ENCODE assay signal across 1 cellular context in the genomic region with DNA sequence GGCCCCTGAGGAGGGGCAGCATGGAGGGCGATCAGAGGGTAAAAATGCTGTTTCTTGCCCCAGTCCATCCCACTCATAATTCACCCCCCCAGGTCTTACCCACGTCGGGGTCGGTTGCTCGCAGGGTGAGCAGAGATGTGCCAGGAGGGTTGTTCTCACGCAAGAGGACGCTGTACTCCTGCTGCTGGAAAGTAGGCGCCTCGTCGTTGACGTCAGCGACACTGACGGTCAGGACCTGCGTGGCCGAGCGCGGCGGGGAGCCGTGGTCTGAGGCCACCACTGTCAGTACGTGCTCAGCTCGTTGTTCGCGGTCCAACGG.
TF ChIP-seq lines count a peak whose summit lies in the region.

No MANE protein-coding gene starts in this region.

TF ChIP-seq in HEK293, 187 proteins besides CTCF, POLR2A, EP300 and RAD21:
- TF ChIP-seq, protein P1, sequence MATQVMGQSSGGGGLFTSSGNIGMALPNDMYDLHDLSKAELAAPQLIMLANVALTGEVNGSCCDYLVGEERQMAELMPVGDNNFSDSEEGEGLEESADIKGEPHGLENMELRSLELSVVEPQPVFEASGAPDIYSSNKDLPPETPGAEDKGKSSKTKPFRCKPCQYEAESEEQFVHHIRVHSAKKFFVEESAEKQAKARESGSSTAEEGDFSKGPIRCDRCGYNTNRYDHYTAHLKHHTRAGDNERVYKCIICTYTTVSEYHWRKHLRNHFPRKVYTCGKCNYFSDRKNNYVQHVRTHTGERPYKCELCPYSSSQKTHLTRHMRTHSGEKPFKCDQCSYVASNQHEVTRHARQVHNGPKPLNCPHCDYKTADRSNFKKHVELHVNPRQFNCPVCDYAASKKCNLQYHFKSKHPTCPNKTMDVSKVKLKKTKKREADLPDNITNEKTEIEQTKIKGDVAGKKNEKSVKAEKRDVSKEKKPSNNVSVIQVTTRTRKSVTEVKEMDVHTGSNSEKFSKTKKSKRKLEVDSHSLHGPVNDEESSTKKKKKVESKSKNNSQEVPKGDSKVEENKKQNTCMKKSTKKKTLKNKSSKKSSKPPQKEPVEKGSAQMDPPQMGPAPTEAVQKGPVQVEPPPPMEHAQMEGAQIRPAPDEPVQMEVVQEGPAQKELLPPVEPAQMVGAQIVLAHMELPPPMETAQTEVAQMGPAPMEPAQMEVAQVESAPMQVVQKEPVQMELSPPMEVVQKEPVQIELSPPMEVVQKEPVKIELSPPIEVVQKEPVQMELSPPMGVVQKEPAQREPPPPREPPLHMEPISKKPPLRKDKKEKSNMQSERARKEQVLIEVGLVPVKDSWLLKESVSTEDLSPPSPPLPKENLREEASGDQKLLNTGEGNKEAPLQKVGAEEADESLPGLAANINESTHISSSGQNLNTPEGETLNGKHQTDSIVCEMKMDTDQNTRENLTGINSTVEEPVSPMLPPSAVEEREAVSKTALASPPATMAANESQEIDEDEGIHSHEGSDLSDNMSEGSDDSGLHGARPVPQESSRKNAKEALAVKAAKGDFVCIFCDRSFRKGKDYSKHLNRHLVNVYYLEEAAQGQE (tag by site-specific recombination; IDR thresholded peaks at IDR 0.05): peak; percentile 47; the same call in 1 of the 2 replicates
- no peak for TF ChIP-seq ZEB2 (tag by site-specific recombination; IDR thresholded peaks at IDR 0.05)
TF ChIP-seq in HEK293: peak in this region for 1.
